ENCODE assay signal across 13 cellular contexts in genomic region chr2:176669398-176670174, GRCh38.
A peak's percentile ranks its signal among the peaks of the same experiment; 100 is the strongest.
DNase-seq lines count a peak whose midpoint lies in the region; ATAC-seq, FAIRE-seq and TF ChIP-seq lines count a peak whose summit lies in the region.
"Had no signal": no experiment of that assay in that cellular context is flagged by ENCODE, and none has a peak within 500 bp of the region (broad histone marks: within the 10 kb centered on the region; RNA-seq: fewer than 3 reads in every experiment).

No MANE protein-coding gene starts in this region.

- DNase-seq in H1 (ENCODE audit: low read depth in 1 of 2, low spot score in 2 of 2) = no peak
- DNase-seq in type B pancreatic cell (ENCODE audit: extremely low spot score, unreplicated experiment) = no peak
- DNase-seq in HCEC 1CT = no peak
- DNase-seq in stomach = no peak
- DNase-seq: activated CD4-positive, CD25-positive, alpha-beta regulatory T cell; CD4-positive, alpha-beta memory T cell; OCI-M1; SW 1271 had no signal

- H3K14ac ChIP-seq in H1 (ENCODE audit: insufficient read length) = no peak overlapping the region

- H2BK15ac ChIP-seq in H1 (ENCODE audit: low read length) = no peak overlapping the region

- TF ChIP-seq EP300 in H1 (IDR thresholded peaks at IDR 0.05; ENCODE audit: borderline replicate concordance in 1 of 2, low read depth in 2 of 2, low read length in 2 of 2) = no peak
- no peak for TF ChIP-seq EP300 in stomach (IDR thresholded peaks at IDR 0.05)
- no peak for TF ChIP-seq EP300 in gastroesophageal sphincter (IDR thresholded peaks at IDR 0.05)

- H3K79me1 ChIP-seq in H1 (ENCODE audit: low read depth, low read length) = no peaks in the 10 kb centered on the region

- no peak overlapping the region for H2AK5ac ChIP-seq in H1 (ENCODE audit: low read depth, low read length)

- H3K27ac ChIP-seq in H1 (ENCODE audit: low read depth, low read length) (no peak overlapping the region), stomach (no peak overlapping the region), gastroesophageal sphincter (peak overlapping the region in 2 of 4 donors; percentile 6 to 44)
- H3K27ac ChIP-seq: HL-60 had no signal

- no peaks in the 10 kb centered on the region for H3K36me3 Mint-ChIP-seq in type B pancreatic cell
- H3K36me3 Mint-ChIP-seq: CD4-positive, alpha-beta memory T cell had no signal

- H3K27me3 ChIP-seq in H1 (replicated peaks in 1 of 4; ENCODE audit: control insufficient read depth in 3 of 4, extremely low read depth in 1 of 4, insufficient read depth in 3 of 4, low read length in 3 of 4) (peaks cover 0 to 4% (median 2%) of the 10 kb centered on the region in 4 experiments; a peak in 4 of 7 replicates), stomach (peaks cover 0 to 11% (median 0%) of the 10 kb centered on the region in 3 donors), gastroesophageal sphincter (peaks cover 5% of the 10 kb centered on the region)

- no peak overlapping the region for H2BK12ac ChIP-seq in H1 (ENCODE audit: low read depth, low read length)

- no peak overlapping the region for H3K18ac ChIP-seq in H1 (ENCODE audit: extremely low read depth, low read length)

- no peaks in the 10 kb centered on the region for H3K36me3 ChIP-seq in H1 (ENCODE audit: control insufficient read depth in 2 of 4, insufficient read depth in 4 of 4, low read length in 3 of 4)
- H3K36me3 ChIP-seq in stomach = no peaks in the 10 kb centered on the region
- H3K36me3 ChIP-seq in gastroesophageal sphincter = no peaks in the 10 kb centered on the region

- H4K91ac ChIP-seq in H1 (replicated peaks; ENCODE audit: insufficient read length, low read length) = no peak overlapping the region

- TF ChIP-seq POLR2A in H1 (IDR thresholded peaks at IDR 0.05; ENCODE audit: control extremely low read depth in 1 of 2, low read depth in 2 of 2, low read length in 2 of 2) = no peak
- TF ChIP-seq POLR2A in stomach (IDR thresholded peaks at IDR 0.05) = no peak
- no peak for TF ChIP-seq POLR2A in gastroesophageal sphincter (IDR thresholded peaks at IDR 0.05)

- H3K23me2 ChIP-seq in H1 (ENCODE audit: low read depth, low read length) = no peaks in the 10 kb centered on the region; the same call in 1 of the 2 replicates

- H2BK120ac ChIP-seq in H1 (replicated peaks; ENCODE audit: low read depth, low read length) = no peak overlapping the region

- no peak overlapping the region for H4K5ac ChIP-seq in H1 (ENCODE audit: insufficient read length, low read depth, low read length)

- WGBS in H1 (ENCODE audit: extremely low coverage in 1 of 2, insufficient coverage in 1 of 2, insufficient read length in 1 of 2, insufficient replicate concordance in 2 of 2, low coverage in 1 of 2, low lambda C conversion rate in 2 of 2, missing lambda C conversion rate in 1 of 2), 2 experiments = 53% methylated on average over 5 of the region's 5 CpGs; no CpG with 5 or more reads in 1 of the 2 experiments
- 32 to 49% (median 38%) methylated on average over 5 of the region's 5 CpGs for WGBS in stomach, 5 donors
- WGBS in gastroesophageal sphincter (ENCODE audit: low coverage in 1 of 2), 2 donors = 21 to 36% methylated on average over 4 to 5 of the region's 5 CpGs

- peak overlapping the region; percentile 35 for H3K27ac Mint-ChIP-seq in type B pancreatic cell
- H3K27ac Mint-ChIP-seq: CD4-positive, alpha-beta memory T cell; dendritic cell treated with granulocyte-macrophage colony-stimulating factor and Interleukin-4, amounts not matched to agents 40 ng/mL and 50 ng/mL, for 4 days had no signal

- H3K4me1 ChIP-seq in H1 (replicated peaks in 1 of 4; ENCODE audit: control insufficient read depth in 3 of 4, insufficient read depth in 4 of 4, low read length in 3 of 4) = peaks cover 0 to 5% (median 2%) of the 10 kb centered on the region in 4 experiments; a peak in 1 of 7 replicates
- H3K4me1 ChIP-seq in stomach = no peaks in the 10 kb centered on the region
- H3K4me1 ChIP-seq in gastroesophageal sphincter = no peaks in the 10 kb centered on the region

- intact Hi-C loops in stomach (cut with DNase I; ENCODE audit: low total_unique reads) = no loop called here

- peak overlapping the region; percentile 83 for H2AFZ ChIP-seq in H1 (ENCODE audit: low read length)

- peaks cover 4% of the 10 kb centered on the region for H3K27me3 Mint-ChIP-seq in type B pancreatic cell

- H3K56ac ChIP-seq in H1 (replicated peaks; ENCODE audit: insufficient read length, low read depth, low read length) = no peak overlapping the region

- POLR2A ChIA-PET in H1 (lab: Charles Lee; ENCODE audit: partially characterized antibody) = interaction anchor here (0.6 kb wide), 1 partner anchor 117 kb away, joined by 3 read pairs; no protein-coding TSS in a partner anchor

- TF ChIP-seq RAD21 in H1 (IDR thresholded peaks at IDR 0.05 in 1 of 2, conservative IDR thresholded peaks at IDR 0.05 in 1 of 2; ENCODE audit: low read depth in 2 of 2, low read length in 2 of 2) = no peak

- peaks cover 17% of the 10 kb centered on the region for H3K4me1 Mint-ChIP-seq in type B pancreatic cell (ENCODE audit: unreplicated experiment)
- H3K4me1 Mint-ChIP-seq: CD4-positive, alpha-beta memory T cell had no signal

- no peak overlapping the region for H3K4me2 ChIP-seq in H1 (ENCODE audit: insufficient read depth in 1 of 2, low read depth in 2 of 2, low read length in 2 of 2)

- H4K20me1 ChIP-seq in H1 (replicated peaks in 1 of 2; ENCODE audit: control insufficient read depth in 1 of 2, insufficient read depth in 2 of 2, low read length in 2 of 2) = no peaks in the 10 kb centered on the region

- no peaks in the 10 kb centered on the region for H3K9me3 Mint-ChIP-seq in type B pancreatic cell
- H3K9me3 Mint-ChIP-seq: CD4-positive, alpha-beta memory T cell; dendritic cell treated with granulocyte-macrophage colony-stimulating factor and Interleukin-4, amounts not matched to agents 40 ng/mL and 50 ng/mL, for 4 days had no signal

- no peak overlapping the region for H3K23ac ChIP-seq in H1 (ENCODE audit: insufficient read length)

- no peak overlapping the region for H3K9ac ChIP-seq in H1 (replicated peaks in 1 of 4; ENCODE audit: extremely low read depth in 1 of 4, low read depth in 3 of 4, low read length in 3 of 4)

- peak overlapping the region; percentile 19 for H3K4me3 Mint-ChIP-seq in type B pancreatic cell
- H3K4me3 Mint-ChIP-seq: CD4-positive, alpha-beta memory T cell; dendritic cell treated with granulocyte-macrophage colony-stimulating factor and Interleukin-4, amounts not matched to agents 40 ng/mL and 50 ng/mL, for 4 days had no signal

- H4K8ac ChIP-seq in H1 (ENCODE audit: extremely low read depth, insufficient read depth, low read length) = no peak overlapping the region

- CTCF ChIA-PET in H1 (lab: Charles Lee; ENCODE audit: partially characterized antibody) = interaction anchor here (1.0 to 9.9 kb wide), 4 partner anchors 9 to 16 kb away, joined by 3 to 123 read pairs (median 8); no protein-coding TSS in a partner anchor

- H3K4ac ChIP-seq in H1 (replicated peaks; ENCODE audit: insufficient read length, low read depth, low read length) = no peak overlapping the region

- H3K9me3 ChIP-seq in H1 (ENCODE audit: insufficient read depth in 2 of 2, low read depth in 1 of 2, low read length in 1 of 2) = no peaks in the 10 kb centered on the region; a peak in 1 of 4 replicates
- no peaks in the 10 kb centered on the region for H3K9me3 ChIP-seq in stomach
- no peaks in the 10 kb centered on the region for H3K9me3 ChIP-seq in gastroesophageal sphincter

- no peak overlapping the region for H2BK5ac ChIP-seq in H1 (ENCODE audit: low read depth, low read length)

- TF ChIP-seq CTCF in H1 (IDR thresholded peaks at IDR 0.05; ENCODE audit: control extremely low read depth in 1 of 3, insufficient read depth in 1 of 3, low read depth in 1 of 3, low read length in 3 of 3) (no peak), type B pancreatic cell (conservative IDR thresholded peaks at IDR 0.05) (no peak), stomach (IDR thresholded peaks at IDR 0.05) (no peak), gastroesophageal sphincter (IDR thresholded peaks at IDR 0.05) (no peak)

- H3K4me3 ChIP-seq in H1 (ENCODE audit: extremely low read depth in 1 of 4, insufficient read depth in 2 of 4, low read depth in 3 of 4, low read length in 4 of 4) = no peak overlapping the region
- H3K4me3 ChIP-seq in stomach = no peak overlapping the region
- no peak overlapping the region for H3K4me3 ChIP-seq in gastroesophageal sphincter

- ATAC-seq in GM19455 (IDR thresholded peaks at IDR 0.05; ENCODE audit: unreplicated experiment) = peak; percentile 68
- ATAC-seq in HG03095 (IDR thresholded peaks at IDR 0.05; ENCODE audit: unreplicated experiment) = peak; percentile 82
- ATAC-seq in gastroesophageal sphincter = no peak

- FAIRE-seq in H1 (lab: Jason Lieb, UNC) = peak; percentile 52

- H3K79me2 ChIP-seq in H1 (ENCODE audit: control insufficient read depth in 1 of 2, insufficient read depth in 2 of 2, low read length in 2 of 2) = no peaks in the 10 kb centered on the region

- H2BK20ac ChIP-seq in H1 (ENCODE audit: low read length) = no peak overlapping the region

TF ChIP-seq in H1, 55 proteins besides CTCF, POLR2A, EP300 and RAD21 (continues in another document):
- TF ChIP-seq CHD2 (IDR thresholded peaks at IDR 0.05; ENCODE audit: low read length) (no peak), NANOG (IDR thresholded peaks at IDR 0.05; ENCODE audit: insufficient read depth, low read depth, low read length, poor library complexity, severe bottlenecking) (no peak), TAF7 (optimal IDR thresholded peaks at IDR 0.05; ENCODE audit: borderline replicate concordance, low read depth, low read length) (no peak)
